1 cellular context compared by ENCODE assay signal in the genomic region with DNA sequence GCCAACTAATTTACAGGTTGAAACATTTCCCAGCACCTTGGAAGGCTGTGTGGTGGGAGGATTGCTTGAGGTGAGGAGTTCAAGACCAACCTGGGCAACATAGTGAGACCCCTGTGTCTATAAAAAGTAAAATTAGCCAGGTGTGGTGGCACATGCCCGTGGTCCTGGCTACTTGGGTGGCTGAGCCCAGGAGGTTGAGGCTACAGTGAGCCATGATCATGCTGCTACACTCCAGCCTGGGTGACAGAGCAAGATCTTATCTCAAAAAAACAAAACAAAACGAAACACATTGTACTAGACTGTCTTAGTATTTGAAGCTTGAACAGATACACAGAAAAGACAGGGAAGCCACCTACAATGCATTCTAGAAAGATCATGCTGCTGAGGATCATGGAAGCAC.
TF ChIP-seq lines count a peak whose summit lies in the region.

No MANE protein-coding gene starts in this region.

TF ChIP-seq in K562, 482 proteins besides CTCF, POLR2A, EP300 and RAD21 (continued from another document):
- TF ChIP-seq HDAC8 (tag; IDR thresholded peaks at IDR 0.05) (no peak), ZNF146 (CRISPR knock-in tag; IDR thresholded peaks at IDR 0.05; ENCODE audit: unreplicated experiment) (no peak), TCF15 (CRISPR knock-in tag; IDR thresholded peaks at IDR 0.05) (no peak), FUS (optimal IDR thresholded peaks at IDR 0.05; ENCODE audit: low read depth, low read length) (no peak)
